10 cellular contexts compared by ENCODE assay signal in the genomic region with DNA sequence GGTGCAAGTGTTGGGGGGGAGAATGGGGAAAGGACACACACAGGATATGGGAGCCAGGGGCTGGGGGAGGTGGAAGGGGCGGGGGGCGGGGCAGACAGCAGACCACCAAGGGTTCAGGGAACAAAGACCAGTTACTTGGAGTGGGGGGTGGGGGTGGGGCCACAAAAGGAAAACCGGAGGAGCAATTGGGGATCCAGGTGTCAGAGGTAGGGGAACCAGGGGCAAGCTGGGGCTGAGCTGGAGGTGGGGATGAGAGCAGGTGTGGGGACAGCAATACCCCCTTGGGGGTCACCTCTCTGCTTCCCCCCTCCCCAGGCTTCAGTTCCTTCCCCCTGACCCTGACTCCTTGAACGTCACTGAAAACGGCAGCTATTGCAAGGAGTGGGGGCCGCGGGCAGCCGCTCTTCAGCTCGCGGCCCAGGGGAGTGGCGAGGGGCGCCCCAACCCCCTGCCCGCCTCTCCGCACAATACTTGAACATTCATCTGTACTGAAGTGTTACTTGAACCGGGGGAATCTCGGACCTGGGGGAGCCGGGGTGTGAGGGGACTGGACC. TPM values are rescaled to one million over a fixed set of nuclear protein-coding genes. Genes with fewer than 3 reads are reported as not detected.
A peak's percentile ranks its signal among the peaks of the same experiment; 100 is the strongest.
DNase-seq lines count a peak whose midpoint lies in the region; ATAC-seq, FAIRE-seq and TF ChIP-seq lines count a peak whose summit lies in the region.
"Had no signal": no experiment of that assay in that cellular context is flagged by ENCODE, and none has a peak within 500 bp of the region (broad histone marks: within the 10 kb centered on the region; RNA-seq: fewer than 3 reads in every experiment).

No MANE protein-coding gene starts in this region.

- DNase-seq in SK-N-SH, result no peak
- DNase-seq in tibial artery, result no peak
- DNase-seq in RCC 7860 (ENCODE audit: low spot score), result no peak
- no peak for DNase-seq in activated CD4-positive, alpha-beta T cell treated with anti-CD3 and anti-CD28 coated beads for 1 hour
- DNase-seq: stimulated activated CD4-positive, alpha-beta T cell treated with anti-CD3 and anti-CD28 coated beads, Interleukin-1b, Interleukin-23, amount 100 ng/mL, for 48 hours had no signal

- no peaks in the 10 kb centered on the region for H3K9me3 ChIP-seq in SK-N-SH
- H3K9me3 ChIP-seq in esophagus (ENCODE audit: control insufficient read depth in 2 of 2, insufficient read depth in 1 of 2, low read depth in 1 of 2, low read length in 1 of 2), result no peaks in the 10 kb centered on the region
- no peaks in the 10 kb centered on the region for H3K9me3 ChIP-seq in tibial artery

- CTCF ChIA-PET in SK-N-SH (lab: Yijun Ruan, JAX), result interaction anchor here (1.0 to 1.4 kb wide), 3 partner anchors 12 to 133 kb away, joined by 3 to 4 read pairs (median 4); no protein-coding TSS in a partner anchor

- no peaks in the 10 kb centered on the region for H3K9me3 Mint-ChIP-seq in nephron
- H3K9me3 Mint-ChIP-seq: IgD-negative memory B cell had no signal

- no peak overlapping the region for H3K9ac ChIP-seq in SK-N-SH

- H3K4me1 Mint-ChIP-seq in nephron, result peaks cover 19% of the 10 kb centered on the region

- FAIRE-seq in RCC 7860 (lab: Jason Lieb, UNC), result no peak

- no peaks in the 10 kb centered on the region for H3K9me2 ChIP-seq in SK-N-SH

- no peaks in the 10 kb centered on the region for H3K27me3 ChIP-seq in SK-N-SH (ENCODE audit: insufficient read depth)
- H3K27me3 ChIP-seq in esophagus (ENCODE audit: control insufficient read depth in 1 of 2, insufficient read depth in 2 of 2, low read length in 2 of 2), result no peaks in the 10 kb centered on the region
- no peaks in the 10 kb centered on the region for H3K27me3 ChIP-seq in tibial artery

- H3K4me1 ChIP-seq in SK-N-SH (ENCODE audit: control insufficient read depth in 1 of 2, insufficient read depth in 2 of 2, low read depth in 1 of 2, low read length in 1 of 2) (peaks cover 0 to 20% of the 10 kb centered on the region in 2 experiments; a peak in 1 of 4 replicates), esophagus (ENCODE audit: control insufficient read depth in 2 of 2, insufficient read depth in 2 of 2, low read length in 1 of 2) (peaks cover 6 to 16% of the 10 kb centered on the region in 2 donors), tibial artery (peaks cover 0 to 47% (median 38%) of the 10 kb centered on the region in 4 donors)

- peaks cover 10 to 27% of the 10 kb centered on the region in 2 experiments for H3K36me3 ChIP-seq in SK-N-SH (replicated peaks in 1 of 2; ENCODE audit: control insufficient read depth in 1 of 2, insufficient read depth in 2 of 2, low read length in 1 of 2)
- H3K36me3 ChIP-seq in esophagus (ENCODE audit: control insufficient read depth in 2 of 2, insufficient read depth in 2 of 2, low read length in 1 of 2), result peaks cover 5 to 19% of the 10 kb centered on the region in 2 donors
- peaks cover 0 to 35% (median 13%) of the 10 kb centered on the region in 3 donors for H3K36me3 ChIP-seq in tibial artery

- TF ChIP-seq CTCF in SK-N-SH (IDR thresholded peaks at IDR 0.05) (no peak), nephron (IDR thresholded peaks at IDR 0.05; ENCODE audit: unreplicated experiment in 3 of 3) (no peak), tibial artery (IDR thresholded peaks at IDR 0.05) (no peak)

- peaks cover 38% of the 10 kb centered on the region for H3F3A ChIP-seq in SK-N-SH (replicated peaks; ENCODE audit: insufficient read depth)

- intact Hi-C loops in tibial artery (cut with DNase I; ENCODE audit: low total_unique reads), result loop anchor here (2.0 kb wide), 1 partner anchor 25 kb away; the partner anchor contains the start of gene FBXL19

- no peak overlapping the region for H3K4me2 ChIP-seq in SK-N-SH

- H3K36me3 Mint-ChIP-seq in nephron (ENCODE audit: low read depth), result peaks cover 36% of the 10 kb centered on the region

- TF ChIP-seq RAD21 in SK-N-SH (IDR thresholded peaks at IDR 0.05; ENCODE audit: low read length), result no peak

- H3K27me3 Mint-ChIP-seq in nephron (ENCODE audit: low read depth), result no peaks in the 10 kb centered on the region
- H3K27me3 Mint-ChIP-seq: IgD-negative memory B cell had no signal

- H3K27ac Mint-ChIP-seq in nephron, result peak overlapping the region; percentile 91 to 98 (median 97)

- no peak for TF ChIP-seq EP300 in SK-N-SH (IDR thresholded peaks at IDR 0.05; ENCODE audit: borderline replicate concordance in 1 of 2, low read depth in 1 of 2, low read length in 1 of 2)

- POLR2A ChIA-PET in SK-N-SH (lab: Yijun Ruan, JAX), result interaction anchor here (1.1 kb wide), 1 partner anchor 10 kb away, joined by 3 read pairs; the partner anchor contains the start of gene SETD1A

- no peak overlapping the region for H2AFZ ChIP-seq in SK-N-SH (ENCODE audit: low read depth)

- H3K4me3 ChIP-seq in SK-N-SH (ENCODE audit: low read depth in 2 of 2, low read length in 1 of 2) (no peak overlapping the region), esophagus (ENCODE audit: low read depth in 1 of 2, low read length in 2 of 2) (no peak overlapping the region), tibial artery (peak overlapping the region; percentile 82 to 91)

- ATAC-seq in SK-N-SH treated with all-trans-retinoic acid at 6 μM for 48 hours (no peak), GM19324 (IDR thresholded peaks at IDR 0.05; ENCODE audit: low FRiP score, unreplicated experiment) (no peak)

- H3K27ac ChIP-seq in SK-N-SH (ENCODE audit: low read depth in 2 of 2, low read length in 1 of 2) (peak overlapping the region; percentile 48 to 86; a peak in 3 of 4 replicates), esophagus (ENCODE audit: low read depth in 2 of 2, low read length in 1 of 2) (peak overlapping the region; percentile 79 to 94), tibial artery (peak overlapping the region; percentile 89)

- H4K20me1 ChIP-seq in SK-N-SH (ENCODE audit: insufficient read depth), result no peaks in the 10 kb centered on the region

- 81% methylated on average over 8 of the region's 17 CpGs for WGBS in SK-N-SH (ENCODE audit: low lambda C conversion rate)
- 60 to 72% methylated on average over 17 of the region's 17 CpGs for WGBS in esophagus, 2 donors

- peak overlapping the region; percentile 85 to 93 (median 91) for H3K4me3 Mint-ChIP-seq in nephron

- H3K79me2 ChIP-seq in SK-N-SH (ENCODE audit: insufficient read depth), result peaks cover 12% of the 10 kb centered on the region; the same call in 1 of the 2 replicates

TF ChIP-seq in SK-N-SH, 30 proteins besides CTCF, POLR2A, EP300 and RAD21 (continues in another document):
- TF ChIP-seq YY1 (IDR thresholded peaks at IDR 0.05; ENCODE audit: low read depth), result no peak
- no peak for TF ChIP-seq RCOR1 (IDR thresholded peaks at IDR 0.05; ENCODE audit: low read length)
- TF ChIP-seq, protein P1, sequence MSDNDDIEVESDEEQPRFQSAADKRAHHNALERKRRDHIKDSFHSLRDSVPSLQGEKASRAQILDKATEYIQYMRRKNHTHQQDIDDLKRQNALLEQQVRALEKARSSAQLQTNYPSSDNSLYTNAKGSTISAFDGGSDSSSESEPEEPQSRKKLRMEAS (IDR thresholded peaks at IDR 0.05; ENCODE audit: low read depth), result no peak
- TF ChIP-seq JUND (IDR thresholded peaks at IDR 0.05), result no peak
- no peak for TF ChIP-seq POLR2AphosphoS5 (IDR thresholded peaks at IDR 0.05; ENCODE audit: low read depth, low read length)

TF ChIP-seq in SK-N-SH treated with all-trans-retinoic acid at 6 μM for 48 hours, 23 proteins besides CTCF, POLR2A, EP300 and RAD21 (continues in another document):
- TF ChIP-seq PPARA (CRISPR knock-in tag; IDR thresholded peaks at IDR 0.05; ENCODE audit: borderline replicate concordance) (no peak), PATZ1 (CRISPR knock-in tag; IDR thresholded peaks at IDR 0.05; ENCODE audit: borderline replicate concordance) (no peak)

RNA-seq across cellular contexts. Expression of gene ORAI3, which starts 1.3 kb away (rescaled TPM):
- polyA plus RNA-seq in SK-N-SH (2012; rRNA removed) (29.0 and 31.8 TPM in 2 replicates), esophagus (10 to 100 TPM in 1 of 2 donors, 1 to 10 TPM in 1; 8.5 to 11.6 TPM)
- polyA plus RNA-seq in SK-N-SH (2012; cell fraction: cytosol; rRNA removed), result 23.3 and 28.4 TPM in 2 replicates
- polyA plus RNA-seq in SK-N-SH (2012; cell fraction: nucleus; rRNA removed), result 32.0 and 34.8 TPM in 2 replicates

RNA-seq across cellular contexts. Expression of gene SETD1A, which starts 9.9 kb away (rescaled TPM):
- polyA plus RNA-seq in SK-N-SH (2012; rRNA removed) (2.4 and 6.8 TPM in 2 replicates), esophagus (1 to 10 TPM; 6.8 to 9.6 TPM)
- polyA plus RNA-seq in SK-N-SH (2012; cell fraction: cytosol; rRNA removed), result 4.2 and 6.8 TPM in 2 replicates
- polyA plus RNA-seq in SK-N-SH (2012; cell fraction: nucleus; rRNA removed), result 18.8 and 24.8 TPM in 2 replicates

RNA-seq across cellular contexts. Expression of gene FBXL19, which starts 24.2 kb away (rescaled TPM):
- polyA plus RNA-seq in SK-N-SH (2012; rRNA removed) (18.3 and 20.6 TPM in 2 replicates), esophagus (10 to 100 TPM; 10.7 to 35.6 TPM)
- 8.6 and 15.1 TPM in 2 replicates for polyA plus RNA-seq in SK-N-SH (2012; cell fraction: cytosol; rRNA removed)
- 31.4 and 33.9 TPM in 2 replicates for polyA plus RNA-seq in SK-N-SH (2012; cell fraction: nucleus; rRNA removed)

RNA-seq across cellular contexts. Expression of gene HSD3B7, which starts 37.4 kb away (rescaled TPM):
- polyA plus RNA-seq in SK-N-SH (2012; rRNA removed) (12.2 and 12.9 TPM in 2 replicates), esophagus (10 to 100 TPM in 1 of 2 donors, 1 to 10 TPM in 1; 6.6 to 12.1 TPM)
- 5.6 and 9.0 TPM in 2 replicates for polyA plus RNA-seq in SK-N-SH (2012; cell fraction: cytosol; rRNA removed)
- polyA plus RNA-seq in SK-N-SH (2012; cell fraction: nucleus; rRNA removed), result 19.5 and 19.7 TPM in 2 replicates
- polyA plus RNA-seq: IgD-negative memory B cell had no signal

RNA-seq across cellular contexts. Expression of gene CTF1, which starts 51.2 kb away (rescaled TPM):
- polyA plus RNA-seq in SK-N-SH (2012; rRNA removed) (35.9 and 45.7 TPM in 2 replicates), esophagus (1 to 10 TPM; 2.2 to 3.3 TPM)
- polyA plus RNA-seq in SK-N-SH (2012; cell fraction: cytosol; rRNA removed), result 25.7 and 32.1 TPM in 2 replicates
- 25.1 and 26.3 TPM in 2 replicates for polyA plus RNA-seq in SK-N-SH (2012; cell fraction: nucleus; rRNA removed)
- polyA plus RNA-seq: IgD-negative memory B cell had no signal

Comparison
In these comparisons a context has a peak if more than half of its experiments do, and no peak if none do; other contexts are left out.
1. H3K4me3 ChIP-seq: peak in tibial artery (2 of 2); none in SK-N-SH (0 of 2) and esophagus (0 of 2).
2. Peak in every context shown above with its lines, with median percentiles within 50 percentile points of each other: H3K27ac ChIP-seq.